11 cellular contexts compared by ENCODE assay signal in genomic region chr18:10234912-10235439, GRCh38.
A peak's percentile ranks its signal among the peaks of the same experiment; 100 is the strongest.
DNase-seq lines count a peak whose midpoint lies in the region; ATAC-seq and TF ChIP-seq lines count a peak whose summit lies in the region.
"Had no signal": no experiment of that assay in that cellular context is flagged by ENCODE, and none has a peak within 500 bp of the region (broad histone marks: within the 10 kb centered on the region; RNA-seq: fewer than 3 reads in every experiment).

No MANE protein-coding gene starts in this region.

- H3K4me1 Mint-ChIP-seq in activated naive CD4-positive, alpha-beta T cell treated with anti-CD3 and anti-CD28 coated beads for 36 hours (ENCODE audit: low read depth) = no peaks in the 10 kb centered on the region

- H3K27ac Mint-ChIP-seq in activated naive CD4-positive, alpha-beta T cell treated with anti-CD3 and anti-CD28 coated beads for 36 hours = no peak overlapping the region

- H3K36me3 ChIP-seq in GM23248 (ENCODE audit: low read depth) (no peaks in the 10 kb centered on the region), sigmoid colon (no peaks in the 10 kb centered on the region), aorta (ENCODE audit: control insufficient read depth in 1 of 2, insufficient read depth in 2 of 2, low read length in 1 of 2) (no peaks in the 10 kb centered on the region)
- H3K36me3 ChIP-seq: heart right ventricle had no signal

- H3K9me3 Mint-ChIP-seq in activated naive CD4-positive, alpha-beta T cell treated with anti-CD3 and anti-CD28 coated beads for 36 hours = peaks cover 5% of the 10 kb centered on the region

- CTCF ChIA-PET in activated naive CD4-positive, alpha-beta T cell treated with anti-CD3 and anti-CD28 coated beads for 36 hours (lab: Charles Lee) = no interaction called here

- H3K27ac ChIP-seq in GM23248 (peak overlapping the region; percentile 78), sigmoid colon (peak overlapping the region; percentile 43 to 51 (median 46)), aorta (ENCODE audit: low read depth in 1 of 2, low read length in 2 of 2) (no peak overlapping the region)
- H3K27ac ChIP-seq: heart right ventricle had no signal

- H3K36me3 Mint-ChIP-seq in activated naive CD4-positive, alpha-beta T cell treated with anti-CD3 and anti-CD28 coated beads for 36 hours (ENCODE audit: low read depth) = no peaks in the 10 kb centered on the region

- H3K4me3 Mint-ChIP-seq in activated naive CD4-positive, alpha-beta T cell treated with anti-CD3 and anti-CD28 coated beads for 36 hours = no peak overlapping the region

- ATAC-seq in left cardiac atrium (peak; percentile 64 to 66), aorta (ENCODE audit: low FRiP score) (no peak)

- peak overlapping the region; percentile 46 for H2AFZ ChIP-seq in GM23248

- DNase-seq in GM23248 = peak; percentile 91
- DNase-seq in astrocyte of the hippocampus (ENCODE audit: low read depth, low spot score) = peak; percentile 29
- no peak for DNase-seq in left cardiac atrium
- DNase-seq in sigmoid colon = no peak
- no peak for DNase-seq in NCI-H1694 treated with DMSO at 0.1 percent for 48 hours (lab: John Stamatoyannopoulos, UW)
- no peak for DNase-seq in activated naive CD4-positive, alpha-beta T cell treated with anti-CD3 and anti-CD28 coated beads for 36 hours
- no peak for DNase-seq in NCI-H446 treated with DMSO at 0.1 percent for 48 hours (lab: John Stamatoyannopoulos, UW)
- DNase-seq in aorta = no peak
- DNase-seq: heart right ventricle, NCI-H526 treated with DMSO at 0.1 percent for 48 hours, SW 1271 had no signal

- intact Hi-C loops in left cardiac atrium (cut with DNase I) (no loop called here), sigmoid colon (cut with DNase I) (loop anchor here (10.0 kb wide), 1 partner anchor 180 kb away; no protein-coding TSS in a partner anchor), aorta (cut with DNase I) (no loop called here)
- intact Hi-C loops in activated naive CD4-positive, alpha-beta T cell treated with anti-CD3 and anti-CD28 coated beads for 36 hours (cut with micrococcal nuclease) = no loop called here

- H3K27me3 ChIP-seq in GM23248 (replicated peaks; ENCODE audit: insufficient read depth) (no peaks in the 10 kb centered on the region), sigmoid colon (no peaks in the 10 kb centered on the region), aorta (ENCODE audit: control insufficient read depth in 1 of 2, insufficient read depth in 2 of 2, low read length in 1 of 2) (no peaks in the 10 kb centered on the region)
- H3K27me3 ChIP-seq: heart right ventricle had no signal

- in situ Hi-C loops in GM23248 (cut with MboI) = no loop called here

- H3K4me3 ChIP-seq in GM23248 (no peak overlapping the region), sigmoid colon (no peak overlapping the region), aorta (ENCODE audit: low read length in 2 of 2) (no peak overlapping the region)
- H3K4me3 ChIP-seq: heart right ventricle had no signal

- no peaks in the 10 kb centered on the region for H3K9me3 ChIP-seq in GM23248 (ENCODE audit: low read depth)
- H3K9me3 ChIP-seq in sigmoid colon = peaks cover 0 to 3% (median 2%) of the 10 kb centered on the region in 4 donors
- peaks cover 2% of the 10 kb centered on the region for H3K9me3 ChIP-seq in aorta (ENCODE audit: control insufficient read depth, low read length)

- no peaks in the 10 kb centered on the region for H4K20me1 ChIP-seq in GM23248 (ENCODE audit: insufficient read depth)

- peak overlapping the region; percentile 51 for H3K4me2 ChIP-seq in GM23248 (ENCODE audit: unreplicated experiment)

- no peaks in the 10 kb centered on the region for H3K9me2 ChIP-seq in GM23248 (ENCODE audit: insufficient read depth)

- H3K79me2 ChIP-seq in GM23248 (ENCODE audit: insufficient read depth) = no peaks in the 10 kb centered on the region

- no peak for TF ChIP-seq POLR2A in sigmoid colon (IDR thresholded peaks at IDR 0.05)

- H3K9ac ChIP-seq in GM23248 = peak overlapping the region; percentile 18

- no peak for TF ChIP-seq CTCF in sigmoid colon (IDR thresholded peaks at IDR 0.05)

- H3K4me1 ChIP-seq in GM23248 (ENCODE audit: insufficient read depth) (peaks cover 26% of the 10 kb centered on the region), sigmoid colon (peaks cover 0 to 37% (median 31%) of the 10 kb centered on the region in 4 donors), aorta (ENCODE audit: control insufficient read depth in 1 of 2, insufficient read depth in 2 of 2, low read length in 2 of 2) (no peaks in the 10 kb centered on the region)

- peaks cover 27% of the 10 kb centered on the region for H3F3A ChIP-seq in GM23248 (ENCODE audit: insufficient read depth)

- 3 to 5% methylated on average over 6 of the region's 6 CpGs for WGBS in GM23248 (ENCODE audit: low coverage in 1 of 2, low lambda C conversion rate in 2 of 2, missing lambda C conversion rate in 2 of 2), 2 experiments
- 53 to 64% methylated on average over 6 of the region's 6 CpGs for WGBS in sigmoid colon, 2 donors
- whole genome bisulfite sequencing in aorta, 2 donors = 67 to 69% methylated on average over 6 of the region's 6 CpGs

- no peaks in the 10 kb centered on the region for H3K27me3 Mint-ChIP-seq in activated naive CD4-positive, alpha-beta T cell treated with anti-CD3 and anti-CD28 coated beads for 36 hours (ENCODE audit: low read depth)

- TF ChIP-seq EP300 in sigmoid colon (IDR thresholded peaks at IDR 0.05) = no peak

Comparison
In these comparisons a context has a peak if more than half of its experiments do, and no peak if none do; other contexts are left out.
1. DNase-seq: peak in GM23248 (single experiment) and astrocyte of the hippocampus (single experiment); none in left cardiac atrium (single experiment), sigmoid colon (single experiment), NCI-H1694 treated with DMSO at 0.1 percent for 48 hours (single experiment), activated naive CD4-positive, alpha-beta T cell treated with anti-CD3 and anti-CD28 coated beads for 36 hours (single experiment), NCI-H446 treated with DMSO at 0.1 percent for 48 hours (single experiment) and aorta (0 of 2).
2. H3K27ac ChIP-seq: peak in GM23248 (single experiment) and sigmoid colon (4 of 4); none in aorta (0 of 2).